In genomic region chr1:67327864-67328263, GRCh38 we compare ENCODE assay signal across 26 cellular contexts. TPM values are rescaled to one million over a fixed set of nuclear protein-coding genes. Genes with fewer than 3 reads are reported as not detected.
"Had no signal": no experiment of that assay in that cellular context is flagged by ENCODE, and none has a peak within 500 bp of the region (broad histone marks: within the 10 kb centered on the region; RNA-seq: fewer than 3 reads in every experiment).

No MANE protein-coding gene starts in this region.

- H3K9me3 ChIP-seq: gastrocnemius medialis, heart right ventricle, left ventricle myocardium inferior, lower lobe of right lung, pancreas, right lobe of liver, tibial nerve, upper lobe of right lung had no signal

- DNase-seq: effector memory CD4-positive, alpha-beta T cell; gastrocnemius medialis; heart right ventricle; hypothalamus; islet precursor cell; left cardiac atrium; left ventricle myocardium inferior; lower lobe of right lung; occipital lobe; pancreas; retina; right lobe of liver; stimulated activated CD4-positive, alpha-beta T cell treated with anti-CD3 and anti-CD28 coated beads, Interleukin-4, amount 100 ng/mL, for 1 hour; stimulated activated CD8-positive, alpha-beta memory T cell treated with anti-CD3 and anti-CD28 coated beads, Interleukin-4, amount 100 ng/mL, for 48 hours; upper lobe of right lung had no signal

- H3K4me1 ChIP-seq: gastrocnemius medialis, heart right ventricle, left ventricle myocardium inferior, lower lobe of right lung, pancreas, right lobe of liver, tibial nerve, upper lobe of right lung had no signal

- H3K4me1 Mint-ChIP-seq: memory B cell, mesothelial cell of epicardium, nephron had no signal

- H3K4me3 ChIP-seq: gastrocnemius medialis, heart right ventricle, left ventricle myocardium inferior, lower lobe of right lung, pancreas, right lobe of liver, tibial nerve, upper lobe of right lung had no signal

- H3K9me3 Mint-ChIP-seq: memory B cell; mesothelial cell of epicardium; nephron; stimulated activated effector memory CD8-positive, alpha-beta T cell treated with anti-CD3 and anti-CD28 coated beads, Interleukin-12 subunit alpha, Interleukin-12 subunit beta, amount 100 ng/mL, for 72 hours; stimulated activated naive CD8-positive, alpha-beta T cell treated with anti-CD3 and anti-CD28 coated beads, Interleukin-15, Interleukin-2, amounts not matched to agents 100 ng/mL and 50 ng/mL, for 24 hours had no signal

- FAIRE-seq: endometrium, pancreas had no signal

- H3K27ac Mint-ChIP-seq: memory B cell; mesothelial cell of epicardium; nephron; progenitor cell of endocrine pancreas; stimulated activated effector memory CD8-positive, alpha-beta T cell treated with anti-CD3 and anti-CD28 coated beads, Interleukin-12 subunit alpha, Interleukin-12 subunit beta, amount 100 ng/mL, for 72 hours; stimulated activated naive CD8-positive, alpha-beta T cell treated with anti-CD3 and anti-CD28 coated beads, Interleukin-15, Interleukin-2, amounts not matched to agents 100 ng/mL and 50 ng/mL, for 24 hours had no signal

- H3K27me3 ChIP-seq: gastrocnemius medialis, pancreas, right lobe of liver, tibial nerve, upper lobe of right lung had no signal

- H3K36me3 Mint-ChIP-seq: memory B cell, mesothelial cell of epicardium had no signal

- H3K27me3 Mint-ChIP-seq: stimulated activated naive CD8-positive, alpha-beta T cell treated with anti-CD3 and anti-CD28 coated beads, Interleukin-15, Interleukin-2, amounts not matched to agents 100 ng/mL and 50 ng/mL, for 24 hours had no signal

- ATAC-seq: esophagus mucosa; heart right ventricle; left cardiac atrium; lower lobe of right lung; pancreas; right lobe of liver; stimulated activated effector memory CD8-positive, alpha-beta T cell treated with anti-CD3 and anti-CD28 coated beads, Interleukin-12 subunit alpha, Interleukin-12 subunit beta, amount 100 ng/mL, for 72 hours; upper lobe of right lung had no signal

- H3K36me3 ChIP-seq: gastrocnemius medialis, heart right ventricle, left ventricle myocardium inferior, lower lobe of right lung, pancreas, right lobe of liver, tibial nerve, upper lobe of right lung had no signal

- H3K4me3 Mint-ChIP-seq: memory B cell; mesothelial cell of epicardium; nephron; stimulated activated effector memory CD8-positive, alpha-beta T cell treated with anti-CD3 and anti-CD28 coated beads, Interleukin-12 subunit alpha, Interleukin-12 subunit beta, amount 100 ng/mL, for 72 hours; stimulated activated naive CD8-positive, alpha-beta T cell treated with anti-CD3 and anti-CD28 coated beads, Interleukin-15, Interleukin-2, amounts not matched to agents 100 ng/mL and 50 ng/mL, for 24 hours had no signal

- H3K27ac ChIP-seq: gastrocnemius medialis, heart right ventricle, left ventricle myocardium inferior, lower lobe of right lung, pancreas, right lobe of liver, tibial nerve, upper lobe of right lung had no signal

RNA-seq across cellular contexts. Expression of gene IL12RB2, which starts 20.2 kb away (rescaled TPM):
- total RNA-seq: fibroblast of lung, myocyte, progenitor cell of endocrine pancreas had no signal
